Comparison of ENCODE assay signal across 9 cellular contexts in the genomic region with DNA sequence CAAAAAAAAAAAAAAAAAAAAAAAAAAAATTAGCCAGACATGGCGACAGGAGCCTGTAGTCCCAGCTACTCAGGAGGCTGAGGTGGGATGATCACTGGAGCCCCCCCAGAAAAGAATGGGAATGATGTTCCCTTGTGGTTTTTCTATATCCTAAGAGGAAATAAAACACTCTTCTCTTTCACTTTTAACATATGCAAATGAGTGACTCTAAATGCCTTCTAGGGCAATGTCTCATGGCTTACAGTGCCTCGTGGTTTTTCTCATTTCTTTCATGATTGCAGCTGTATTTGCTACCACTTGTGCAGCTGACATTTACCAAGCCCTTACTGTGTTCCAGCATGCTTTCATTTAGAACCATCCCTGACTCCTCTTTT. TPM values are rescaled to one million over a fixed set of nuclear protein-coding genes. Genes with fewer than 3 reads are reported as not detected.
A peak's percentile ranks its signal among the peaks of the same experiment; 100 is the strongest.
DNase-seq lines count a peak whose midpoint lies in the region; ATAC-seq and TF ChIP-seq lines count a peak whose summit lies in the region.
"Had no signal": no experiment of that assay in that cellular context is flagged by ENCODE, and none has a peak within 500 bp of the region (broad histone marks: within the 10 kb centered on the region; RNA-seq: fewer than 3 reads in every experiment).

No MANE protein-coding gene starts in this region.

- H3K27ac ChIP-seq in KOPT-K1 (ENCODE audit: low read depth, low read length, poor library complexity, severe bottlenecking) (peak overlapping the region; percentile 84), trophoblast cell (ENCODE audit: low read depth, low read length) (no peak overlapping the region)

- no TSS peak for BruUV-seq in Calu3 (replicated peaks; lab: Mats Ljungman, UMichigan)

- TF ChIP-seq CTCF in CD14-positive monocyte (IDR thresholded peaks at IDR 0.05) (no peak), cardiac fibroblast (IDR thresholded peaks at IDR 0.05; ENCODE audit: low read depth, low read length) (no peak), Calu3 (IDR thresholded peaks at IDR 0.05; ENCODE audit: unreplicated experiment) (no peak)

- peaks cover 14% of the 10 kb centered on the region for H3K4me1 Mint-ChIP-seq in CD14-positive monocyte
- peaks cover 20% of the 10 kb centered on the region for H3K4me1 Mint-ChIP-seq in Calu3 (ENCODE audit: low read depth, unreplicated experiment)

- no peak overlapping the region for H3K14ac ChIP-seq in trophoblast cell (ENCODE audit: low read length)

- WGBS in trophoblast cell (ENCODE audit: extremely low coverage, insufficient coverage, insufficient read length): no CpG with 5 or more reads among the region's 2 CpGs

- no peak overlapping the region for H3K27ac Mint-ChIP-seq in CD14-positive monocyte
- no peak overlapping the region for H3K27ac Mint-ChIP-seq in Calu3 (ENCODE audit: unreplicated experiment)

- H3K36me3 Mint-ChIP-seq in CD14-positive monocyte: no peaks in the 10 kb centered on the region
- H3K36me3 Mint-ChIP-seq in Calu3 (ENCODE audit: insufficient read depth, unreplicated experiment): peaks cover 7% of the 10 kb centered on the region

- no peaks in the 10 kb centered on the region for H3K79me2 ChIP-seq in trophoblast cell (ENCODE audit: control insufficient read depth, insufficient read depth, low read length, poor library complexity)

- H3K27me3 Mint-ChIP-seq in CD14-positive monocyte (ENCODE audit: low read depth in 3 of 3) (peaks cover 0 to 3% (median 3%) of the 10 kb centered on the region in 3 donors), Calu3 (ENCODE audit: unreplicated experiment) (no peaks in the 10 kb centered on the region)

- H3K4me3 ChIP-seq in cardiac fibroblast (replicated peaks in 1 of 2; ENCODE audit: low read depth in 2 of 2, low read length in 2 of 2): no peak overlapping the region
- no peak overlapping the region for H3K4me3 ChIP-seq in trophoblast cell (ENCODE audit: low read depth, low read length)

- no peak overlapping the region for H4K91ac ChIP-seq in trophoblast cell (ENCODE audit: low read depth, low read length)

- peaks cover 3 to 12% of the 10 kb centered on the region in 2 experiments for H3K4me1 ChIP-seq in trophoblast cell (ENCODE audit: control insufficient read depth in 1 of 2, insufficient read depth in 2 of 2, low read length in 2 of 2)

- no peak overlapping the region for H3K4ac ChIP-seq in trophoblast cell (ENCODE audit: low read depth, low read length)

- ATAC-seq in HG03520 (IDR thresholded peaks at IDR 0.05; ENCODE audit: unreplicated experiment) (no peak), HG03095 (IDR thresholded peaks at IDR 0.05; ENCODE audit: unreplicated experiment) (no peak)

- H2AK5ac ChIP-seq in trophoblast cell (ENCODE audit: low read length): no peak overlapping the region

- intact Hi-C loops in CD14-positive monocyte (cut with micrococcal nuclease) (no loop called here), Calu3 (cut with micrococcal nuclease; ENCODE audit: unreplicated experiment) (no loop called here)

- no peaks in the 10 kb centered on the region for H3K27me3 ChIP-seq in trophoblast cell (ENCODE audit: insufficient read depth, low read length)
- H3K27me3 ChIP-seq: heart left ventricle had no signal

- peak overlapping the region; percentile 74 to 83 for H3K4me3 Mint-ChIP-seq in CD14-positive monocyte
- no peak overlapping the region for H3K4me3 Mint-ChIP-seq in Calu3 (ENCODE audit: low read depth, unreplicated experiment)

- no peak overlapping the region for H3K18ac ChIP-seq in trophoblast cell (ENCODE audit: low read length)

- no peaks in the 10 kb centered on the region for H3K79me1 ChIP-seq in trophoblast cell (ENCODE audit: low read length)

- H2AFZ ChIP-seq in trophoblast cell (ENCODE audit: insufficient read depth, low read length, poor library complexity): no peak overlapping the region

- no peak overlapping the region for H3K4me2 ChIP-seq in trophoblast cell (ENCODE audit: low read length)

- no peak overlapping the region for H4K8ac ChIP-seq in trophoblast cell (ENCODE audit: low read depth, low read length)

- H3K9me3 ChIP-seq in KOPT-K1 (ENCODE audit: insufficient read depth, low read length, poor library complexity, severe bottlenecking): no peaks in the 10 kb centered on the region
- H3K9me3 ChIP-seq in trophoblast cell (ENCODE audit: insufficient read depth, low read depth, low read length): no peaks in the 10 kb centered on the region
- H3K9me3 ChIP-seq: heart left ventricle had no signal

- H3K23ac ChIP-seq in trophoblast cell (ENCODE audit: low read length): no peak overlapping the region

- no peak overlapping the region for H4K12ac ChIP-seq in trophoblast cell (ENCODE audit: low read depth, low read length)

- no peaks in the 10 kb centered on the region for H3K36me3 ChIP-seq in KOPT-K1 (ENCODE audit: insufficient read depth, low read length)
- no peaks in the 10 kb centered on the region for H3K36me3 ChIP-seq in trophoblast cell (ENCODE audit: control insufficient read depth in 1 of 2, insufficient read depth in 2 of 2, low read length in 2 of 2)
- H3K36me3 ChIP-seq: heart left ventricle had no signal

- DNase-seq in CD14-positive monocyte (ENCODE audit: low spot score): no peak
- DNase-seq in GM19238 (ENCODE audit: insufficient read length, low spot score): peak; percentile 52
- DNase-seq in cardiac fibroblast (ENCODE audit: low read depth in 2 of 2): peak; percentile 36 to 42
- no peak for DNase-seq in trophoblast cell
- no peak for DNase-seq in Calu3

- H3K9ac ChIP-seq in trophoblast cell (ENCODE audit: low read length): no peak overlapping the region

- no peak overlapping the region for H2BK120ac ChIP-seq in trophoblast cell (ENCODE audit: insufficient read depth, low read length, poor library complexity)

- no peak overlapping the region for H2BK5ac ChIP-seq in trophoblast cell (ENCODE audit: low read depth, low read length, poor library complexity)

- no peak overlapping the region for H2BK12ac ChIP-seq in trophoblast cell (ENCODE audit: low read length)

- H3K9me3 Mint-ChIP-seq in CD14-positive monocyte (no peaks in the 10 kb centered on the region), Calu3 (ENCODE audit: low read depth, unreplicated experiment) (no peaks in the 10 kb centered on the region)

- CTCF ChIA-PET in Calu3 (lab: Charles Lee): interaction anchor here (0.6 to 3.7 kb wide), 5 partner anchors 9 to 170 kb away, joined by 3 to 52 read pairs (median 6); no protein-coding TSS in a partner anchor

RNA-seq across cellular contexts. Expression of a gene that starts 26.4 kb away (rescaled TPM):
- 1 to 10 TPM; 3.8 to 4.7 TPM for polyA plus RNA-seq in CD14-positive monocyte
- polyA plus RNA-seq in trophoblast cell (2013): 4.0 and 4.1 TPM in 2 replicates
- total RNA-seq in Calu3 (2022): 18.3 and 19.7 TPM in 2 replicates

RNA-seq across cellular contexts. Expression of a gene that starts 28.8 kb away (rescaled TPM):
- 10 to 100 TPM; 13.1 to 20.6 TPM for polyA plus RNA-seq in CD14-positive monocyte
- polyA plus RNA-seq in trophoblast cell (2013): 18.7 and 18.8 TPM in 2 replicates
- total RNA-seq in Calu3 (2022): 120 and 153 TPM in 2 replicates

RNA-seq across cellular contexts. Expression of a gene that starts 39.5 kb away (rescaled TPM):
- polyA plus RNA-seq in CD14-positive monocyte: under 1 TPM in 1 of 2 donors, not detected in 1; 0.07 TPM
- 64.9 and 67.5 TPM in 2 replicates for polyA plus RNA-seq in trophoblast cell (2013)
- total RNA-seq in Calu3 (2022): 2.1 and 2.2 TPM in 2 replicates

Comparison
In these comparisons a context has a peak if more than half of its experiments do, and no peak if none do; other contexts are left out.
1. DNase-seq: peak in GM19238 (single experiment) and cardiac fibroblast (2 of 2); none in CD14-positive monocyte (single experiment), trophoblast cell (0 of 2) and Calu3 (single experiment).